In the genomic region with DNA sequence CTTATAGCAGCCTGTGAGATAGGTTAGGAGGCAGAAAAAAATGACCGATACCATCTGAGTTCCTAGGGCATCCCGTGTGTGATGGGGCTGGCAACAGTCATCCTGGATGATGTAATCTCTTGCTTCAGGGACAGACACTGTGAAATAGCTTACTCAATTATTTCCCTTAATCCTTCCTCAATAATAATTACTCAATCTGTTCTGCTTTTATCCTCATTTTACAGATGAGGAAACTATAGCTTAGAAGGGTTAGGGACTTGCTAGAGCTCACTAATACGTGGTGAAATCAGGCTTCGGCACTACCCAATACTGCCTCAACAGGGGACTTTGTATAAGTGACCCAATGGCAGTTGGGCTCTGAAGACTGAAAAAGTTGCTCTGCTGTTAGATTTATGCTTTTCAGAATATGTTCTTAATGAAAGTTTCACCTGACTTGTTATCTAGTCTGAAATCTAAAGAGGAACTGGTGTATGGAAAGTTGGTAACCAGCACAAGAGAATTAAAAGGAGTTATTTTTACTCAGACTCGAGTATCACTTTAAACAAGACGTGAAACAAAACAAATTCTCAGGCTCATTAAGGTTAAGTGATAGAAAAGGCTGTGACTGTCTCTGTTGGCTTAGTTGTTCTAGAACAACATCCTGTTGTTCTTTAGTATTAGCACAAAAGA, we compare ENCODE assay signal across 9 cellular contexts. TPM values are rescaled to one million over a fixed set of nuclear protein-coding genes. Genes with fewer than 3 reads are reported as not detected.
DNase-seq lines count a peak whose midpoint lies in the region; ATAC-seq, FAIRE-seq and TF ChIP-seq lines count a peak whose summit lies in the region.
"Had no signal": no experiment of that assay in that cellular context is flagged by ENCODE, and none has a peak within 500 bp of the region (broad histone marks: within the 10 kb centered on the region; RNA-seq: fewer than 3 reads in every experiment).

No MANE protein-coding gene starts in this region.

- no peaks in the 10 kb centered on the region for H3K4me1 Mint-ChIP-seq in endothelial cell (ENCODE audit: unreplicated experiment)

- H3K9me3 ChIP-seq in adrenal gland (replicated peaks in 1 of 3): peaks cover 0 to 4% (median 0%) of the 10 kb centered on the region in 3 donors
- no peaks in the 10 kb centered on the region for H3K9me3 ChIP-seq in pancreas

- H3K27me3 ChIP-seq in adrenal gland (no peaks in the 10 kb centered on the region), pancreas (no peaks in the 10 kb centered on the region)

- ATAC-seq in GM19468 (IDR thresholded peaks at IDR 0.05; ENCODE audit: extremely low read depth, unreplicated experiment) (peak; percentile 46), HG03469 (IDR thresholded peaks at IDR 0.05; ENCODE audit: unreplicated experiment) (peak; percentile 35), pancreas (peak in 3 of 4 donors; percentile 43 to 66 (median 51))

- DNase-seq in adrenal gland (peak in 6 of 7 donors; percentile 55 to 77 (median 63)), pancreas (no peak), NCI-H187 treated with DMSO at 0.1 percent for 48 hours (lab: John Stamatoyannopoulos, UW) (no peak), coronary artery (ENCODE audit: low spot score) (no peak), endothelial cell (ENCODE audit: low spot score) (no peak)

- peaks cover 4% of the 10 kb centered on the region for H3K36me3 Mint-ChIP-seq in endothelial cell (ENCODE audit: low read depth, unreplicated experiment)

- H3K4me1 ChIP-seq in adrenal gland (replicated peaks in 1 of 2) (peaks cover 0 to 4% of the 10 kb centered on the region in 2 donors), pancreas (no peaks in the 10 kb centered on the region)

- H3K36me3 ChIP-seq in adrenal gland (replicated peaks in 1 of 2) (peaks cover 0 to 43% of the 10 kb centered on the region in 2 donors), pancreas (peaks cover 0 to 19% (median 0%) of the 10 kb centered on the region in 3 donors)

- no peak for FAIRE-seq in pancreas (lab: Jason Lieb, UNC)
- FAIRE-seq: endothelial cell of umbilical vein had no signal

- 57 to 68% (median 61%) methylated on average over 6 of the region's 6 CpGs for WGBS in adrenal gland, 4 donors
- 85 to 87% methylated on average over 6 of the region's 6 CpGs for WGBS in pancreas, 2 donors

- H3K4me3 ChIP-seq in GM08714 (ENCODE audit: low read length): peak overlapping the region; percentile 39; the same call in 1 of the 2 replicates
- no peak overlapping the region for H3K4me3 ChIP-seq in adrenal gland
- no peak overlapping the region for H3K4me3 ChIP-seq in pancreas
- H3K4me3 ChIP-seq in coronary artery: no peak overlapping the region

- H3K27ac ChIP-seq in adrenal gland: peak overlapping the region in 3 of 5 donors; percentile 7 to 70 (median 61)
- H3K27ac ChIP-seq in pancreas: peak overlapping the region in 1 of 4 donors; percentile 24
- peak overlapping the region in 1 of 2 donors; percentile 21 for H3K27ac ChIP-seq in coronary artery

- H3K27ac Mint-ChIP-seq in endothelial cell (ENCODE audit: unreplicated experiment): no peak overlapping the region

- H3K4me3 Mint-ChIP-seq in endothelial cell (ENCODE audit: unreplicated experiment): no peak overlapping the region

- no peaks in the 10 kb centered on the region for H3K9me3 Mint-ChIP-seq in endothelial cell (ENCODE audit: unreplicated experiment)

- peak in 1 of 6 experiments; percentile 15 for TF ChIP-seq CTCF in adrenal gland (IDR thresholded peaks at IDR 0.05)
- no peak for TF ChIP-seq CTCF in pancreas (IDR thresholded peaks at IDR 0.05)
- TF ChIP-seq CTCF in coronary artery (IDR thresholded peaks at IDR 0.05): no peak
- TF ChIP-seq CTCF in endothelial cell (IDR thresholded peaks at IDR 0.05; ENCODE audit: unreplicated experiment): no peak

- no peaks in the 10 kb centered on the region for H3K27me3 Mint-ChIP-seq in endothelial cell (ENCODE audit: unreplicated experiment)

- no peak for TF ChIP-seq POLR2A in adrenal gland (IDR thresholded peaks at IDR 0.05)

- intact Hi-C loops in adrenal gland (cut with DNase I): no loop called here
- intact Hi-C loops in pancreas (cut with DNase I): no loop called here

RNA-seq across cellular contexts. Expression of a gene that starts 14.4 kb away (rescaled TPM):
- total RNA-seq in adrenal gland (100 to 1,000 TPM; 161 to 600 (median 271) TPM), pancreas (10 to 100 TPM in 5 of 6 donors, 1 to 10 TPM in 1; 8.6 to 25.7 (median 15.7) TPM), endothelial cell (ENCODE audit: unreplicated experiment) (16.0 TPM)
- polyA plus RNA-seq in adrenal gland (100 to 1,000 TPM in 1 of 3 donors, 10 to 100 TPM in 2; 79.4 to 248 (median 96.8) TPM), pancreas (10 to 100 TPM in 1 of 2 donors, 1 to 10 TPM in 1; 8.1 to 20.7 TPM)

Comparison
In these comparisons a context has a peak if more than half of its experiments do, and no peak if none do; other contexts are left out.
1. DNase-seq: peak in adrenal gland (6 of 7); none in pancreas (0 of 6), NCI-H187 treated with DMSO at 0.1 percent for 48 hours (single experiment), coronary artery (single experiment) and endothelial cell (single experiment).
2. Peak in every context shown above with its lines, with median percentiles within 50 percentile points of each other: ATAC-seq.